In genomic region chr20:63313349-63314014, GRCh38 we compare ENCODE assay signal across 15 cellular contexts. TPM values are rescaled to one million over a fixed set of nuclear protein-coding genes. Genes with fewer than 3 reads are reported as not detected.
A peak's percentile ranks its signal among the peaks of the same experiment; 100 is the strongest.
DNase-seq lines count a peak whose midpoint lies in the region; ATAC-seq and TF ChIP-seq lines count a peak whose summit lies in the region.
"Had no signal": no experiment of that assay in that cellular context is flagged by ENCODE, and none has a peak within 500 bp of the region (broad histone marks: within the 10 kb centered on the region; RNA-seq: fewer than 3 reads in every experiment).

No MANE protein-coding gene starts in this region.

- 83% methylated on average over 3 of the region's 25 CpGs for WGBS in right lobe of liver (ENCODE audit: insufficient coverage, low coverage, low lambda C conversion rate, missing lambda C conversion rate)

- H3K4me3 ChIP-seq in right lobe of liver = no peak overlapping the region
- H3K4me3 ChIP-seq: SJCRH30 had no signal

- H3K4me1 ChIP-seq in right lobe of liver = no peaks in the 10 kb centered on the region

- no peak for TF ChIP-seq CTCF in right lobe of liver (IDR thresholded peaks at IDR 0.05)

- no peaks in the 10 kb centered on the region for H3K9me3 ChIP-seq in right lobe of liver
- H3K9me3 ChIP-seq: SJCRH30 had no signal

- H3K27ac ChIP-seq in right lobe of liver = no peak overlapping the region

- intact Hi-C loops in Right ventricle myocardium superior (cut with DNase I) = no loop called here
- intact Hi-C loops in cardiac septum (cut with DNase I) = no loop called here
- intact Hi-C loops in right lobe of liver (cut with DNase I) = loop anchor here in 1 of 2 donors (5.0 kb wide), 1 partner anchor 69 kb away; no protein-coding TSS in a partner anchor

- no peak for ATAC-seq in Right ventricle myocardium superior (ENCODE audit: poor library complexity)
- no peak for ATAC-seq in right lobe of liver
- no peak for ATAC-seq in GM21717 (IDR thresholded peaks at IDR 0.05; ENCODE audit: unreplicated experiment)
- ATAC-seq: CD8-positive, alpha-beta T cell had no signal

- H3K36me3 ChIP-seq in right lobe of liver = no peaks in the 10 kb centered on the region
- H3K36me3 ChIP-seq: SJCRH30 had no signal

- DNase-seq in Right ventricle myocardium superior (peak; percentile 23), cardiac septum (ENCODE audit: low spot score) (no peak), SW480 (ENCODE audit: low spot score) (peak; percentile 66), right lobe of liver (peak in 2 of 3 donors; percentile 15 to 49), NCI-H82 (lab: John Stamatoyannopoulos, UW) (no peak), C1 segment of cervical spinal cord (lab: John Stamatoyannopoulos, UW) (no peak)
- DNase-seq: CD8-positive, alpha-beta T cell; GOT3; NCI-H1417; NCI-H1930; NCI-H2171 treated with DMSO at 0.1 percent for 48 hours; NCI-H774 had no signal

- no peak for TF ChIP-seq POLR2A in right lobe of liver (IDR thresholded peaks at IDR 0.05)

- no peaks in the 10 kb centered on the region for H3K27me3 ChIP-seq in right lobe of liver

RNA-seq across cellular contexts. Expression of gene COL20A1, which starts 20.5 kb away (rescaled TPM):
- not detected for total RNA-seq in Right ventricle myocardium superior
- 0.22 TPM for total RNA-seq in cardiac septum
- total RNA-seq in right lobe of liver = not detected
- total RNA-seq: SJCRH30 had no signal

RNA-seq across cellular contexts. Expression of gene ARFGAP1, which starts 40.9 kb away (rescaled TPM):
- 25.3 TPM for total RNA-seq in Right ventricle myocardium superior
- 49.5 TPM for total RNA-seq in cardiac septum
- total RNA-seq in right lobe of liver = 10 to 100 TPM; 17.4 to 42.8 (median 29.5) TPM

RNA-seq across cellular contexts. Expression of gene CHRNA4, which starts 47.7 kb away (rescaled TPM):
- total RNA-seq in Right ventricle myocardium superior (1.5 TPM), cardiac septum (0.16 TPM), right lobe of liver (100 to 1,000 TPM in 1 of 6 experiments, 10 to 100 TPM in 3, 1 to 10 TPM in 2; 4.6 to 165 (median 26.8) TPM)
- total RNA-seq: CD8-positive, alpha-beta T cell; NCI-H460 had no signal

RNA-seq across cellular contexts. Expression of gene NKAIN4, which starts 59.2 kb away (rescaled TPM):
- total RNA-seq in Right ventricle myocardium superior (not detected), cardiac septum (not detected), right lobe of liver (not detected)
- total RNA-seq: CD8-positive, alpha-beta T cell; NCI-H460 had no signal

Comparison
In these comparisons a context has a peak if more than half of its experiments do, and no peak if none do; other contexts are left out.
1. DNase-seq: peak in Right ventricle myocardium superior (single experiment), SW480 (single experiment) and right lobe of liver (2 of 3); none in cardiac septum (single experiment), NCI-H82 (single experiment) and C1 segment of cervical spinal cord (0 of 14).